Comparison of ENCODE assay signal across 8 cellular contexts in genomic region chr19:18204394-18205179, GRCh38. TPM values are rescaled to one million over a fixed set of nuclear protein-coding genes. Genes with fewer than 3 reads are reported as not detected.
DNase-seq lines count a peak whose midpoint lies in the region; ATAC-seq and TF ChIP-seq lines count a peak whose summit lies in the region.

No MANE protein-coding gene starts in this region.

- no peaks in the 10 kb centered on the region for H3K9me3 ChIP-seq in KOPT-K1 (ENCODE audit: insufficient read depth, low read length, poor library complexity, severe bottlenecking)
- no peaks in the 10 kb centered on the region for H3K9me3 ChIP-seq in esophagus (ENCODE audit: control insufficient read depth in 2 of 2, insufficient read depth in 1 of 2, low read depth in 1 of 2, low read length in 1 of 2)

- no peaks in the 10 kb centered on the region for H3K9me3 Mint-ChIP-seq in activated CD4-positive, alpha-beta T cell treated with anti-CD3 and anti-CD28 coated beads, Interleukin-2, amount 10 ng/mL, durations not matched to agents 24 days and 14 days
- no peaks in the 10 kb centered on the region for H3K9me3 Mint-ChIP-seq in nephron

- ATAC-seq in GM21619 (IDR thresholded peaks at IDR 0.05; ENCODE audit: unreplicated experiment), result peak; percentile 13
- no peak for ATAC-seq in HG02610 (IDR thresholded peaks at IDR 0.05; ENCODE audit: unreplicated experiment)

- intact Hi-C loops in activated CD4-positive, alpha-beta T cell treated with anti-CD3 and anti-CD28 coated beads, Interleukin-2, amount 10 ng/mL, durations not matched to agents 24 days and 14 days (cut with micrococcal nuclease), result loop anchor here (1.0 to 5.0 kb wide), 5 partner anchors 12 to 213 kb away; partner anchors contain the start of genes LSM4 and SSBP4

- H3K27ac Mint-ChIP-seq in activated CD4-positive, alpha-beta T cell treated with anti-CD3 and anti-CD28 coated beads, Interleukin-2, amount 10 ng/mL, durations not matched to agents 24 days and 14 days, result peak overlapping the region; percentile 95
- peak overlapping the region; percentile 90 to 98 (median 94) for H3K27ac Mint-ChIP-seq in nephron

- peaks cover 3% of the 10 kb centered on the region for H3K27me3 Mint-ChIP-seq in activated CD4-positive, alpha-beta T cell treated with anti-CD3 and anti-CD28 coated beads, Interleukin-2, amount 10 ng/mL, durations not matched to agents 24 days and 14 days
- H3K27me3 Mint-ChIP-seq in nephron (ENCODE audit: low read depth), result peaks cover 7% of the 10 kb centered on the region

- DNase-seq in GDM1 (lab: John Stamatoyannopoulos, UW) (peak; percentile 72), NCI-H128 (lab: John Stamatoyannopoulos, UW; ENCODE audit: unreplicated experiment) (no peak)
- peak; percentile 88 for DNase-seq in activated CD4-positive, alpha-beta T cell treated with anti-CD3 and anti-CD28 coated beads, Interleukin-2, amount 10 ng/mL, durations not matched to agents 24 days and 14 days

- H3K36me3 Mint-ChIP-seq in activated CD4-positive, alpha-beta T cell treated with anti-CD3 and anti-CD28 coated beads, Interleukin-2, amount 10 ng/mL, durations not matched to agents 24 days and 14 days (ENCODE audit: low read depth), result peaks cover 10% of the 10 kb centered on the region
- H3K36me3 Mint-ChIP-seq in nephron (ENCODE audit: low read depth), result peaks cover 5% of the 10 kb centered on the region

- no peaks in the 10 kb centered on the region for H3K27me3 ChIP-seq in esophagus (ENCODE audit: control insufficient read depth in 1 of 2, insufficient read depth in 2 of 2, low read length in 2 of 2)

- H3K4me3 ChIP-seq in esophagus (ENCODE audit: low read depth in 1 of 2, low read length in 2 of 2), result peak overlapping the region; percentile 29 to 63

- 0 to 1% methylated on average over 21 to 22 of the region's 22 CpGs for WGBS in esophagus, 2 donors

- H3K36me3 ChIP-seq in KOPT-K1 (ENCODE audit: insufficient read depth, low read length) (no peaks in the 10 kb centered on the region), esophagus (ENCODE audit: control insufficient read depth in 2 of 2, insufficient read depth in 2 of 2, low read length in 1 of 2) (peaks cover 0 to 4% of the 10 kb centered on the region in 2 donors)

- H3K27ac ChIP-seq in KOPT-K1 (ENCODE audit: low read depth, low read length, poor library complexity, severe bottlenecking) (peak overlapping the region; percentile 57), esophagus (ENCODE audit: low read depth in 2 of 2, low read length in 1 of 2) (peak overlapping the region; percentile 82 to 95)

- peak overlapping the region; percentile 84 for H3K4me3 Mint-ChIP-seq in activated CD4-positive, alpha-beta T cell treated with anti-CD3 and anti-CD28 coated beads, Interleukin-2, amount 10 ng/mL, durations not matched to agents 24 days and 14 days
- H3K4me3 Mint-ChIP-seq in nephron, result peak overlapping the region; percentile 87 to 91 (median 88)

- no peak for TF ChIP-seq CTCF in nephron (IDR thresholded peaks at IDR 0.05; ENCODE audit: unreplicated experiment in 3 of 3)

- peaks cover 4 to 6% of the 10 kb centered on the region in 2 donors for H3K4me1 ChIP-seq in esophagus (ENCODE audit: control insufficient read depth in 2 of 2, insufficient read depth in 2 of 2, low read length in 1 of 2)

- H3K4me1 Mint-ChIP-seq in activated CD4-positive, alpha-beta T cell treated with anti-CD3 and anti-CD28 coated beads, Interleukin-2, amount 10 ng/mL, durations not matched to agents 24 days and 14 days, result peaks cover 21% of the 10 kb centered on the region
- H3K4me1 Mint-ChIP-seq in nephron, result peaks cover 26% of the 10 kb centered on the region

RNA-seq across cellular contexts. Expression of gene RAB3A, which starts 0.7 kb away (rescaled TPM):
- 9.6 and 10.3 TPM in 2 replicates for total RNA-seq in activated CD4-positive, alpha-beta T cell treated with anti-CD3 and anti-CD28 coated beads, Interleukin-2, amount 10 ng/mL, durations not matched to agents 24 days and 14 days
- polyA plus RNA-seq in esophagus, result 1 to 10 TPM in 1 of 2 donors, under 1 TPM in 1; 0.81 to 1.1 TPM

RNA-seq across cellular contexts. Expression of gene MPV17L2, which starts 11.6 kb away (rescaled TPM):
- 18.4 and 20.9 TPM in 2 replicates for total RNA-seq in activated CD4-positive, alpha-beta T cell treated with anti-CD3 and anti-CD28 coated beads, Interleukin-2, amount 10 ng/mL, durations not matched to agents 24 days and 14 days
- polyA plus RNA-seq in esophagus, result 10 to 100 TPM in 1 of 2 donors, 1 to 10 TPM in 1; 7.4 to 12.0 TPM

RNA-seq across cellular contexts. Expression of gene PDE4C, which starts 21.7 kb away (rescaled TPM):
- 0.14 and 0.37 TPM in 2 replicates for total RNA-seq in activated CD4-positive, alpha-beta T cell treated with anti-CD3 and anti-CD28 coated beads, Interleukin-2, amount 10 ng/mL, durations not matched to agents 24 days and 14 days
- under 1 TPM; 0.07 to 0.39 TPM for polyA plus RNA-seq in esophagus

RNA-seq across cellular contexts. Expression of gene IFI30, which starts 31.0 kb away (rescaled TPM):
- total RNA-seq in activated CD4-positive, alpha-beta T cell treated with anti-CD3 and anti-CD28 coated beads, Interleukin-2, amount 10 ng/mL, durations not matched to agents 24 days and 14 days, result 49.4 and 52.7 TPM in 2 replicates
- polyA plus RNA-seq in esophagus, result 10 to 100 TPM in 1 of 2 donors, 1 to 10 TPM in 1; 9.9 to 29.3 TPM

RNA-seq across cellular contexts. Expression of gene PIK3R2, which starts 51.6 kb away (rescaled TPM):
- total RNA-seq in activated CD4-positive, alpha-beta T cell treated with anti-CD3 and anti-CD28 coated beads, Interleukin-2, amount 10 ng/mL, durations not matched to agents 24 days and 14 days, result 19.6 and 20.7 TPM in 2 replicates
- polyA plus RNA-seq in esophagus, result 10 to 100 TPM in 1 of 2 donors, 1 to 10 TPM in 1; 8.1 to 10.6 TPM
